12 cellular contexts compared by ENCODE assay signal in genomic region chr6:47455533-47456209, GRCh38. TPM values are rescaled to one million over a fixed set of nuclear protein-coding genes. Genes with fewer than 3 reads are reported as not detected.
DNase-seq lines count a peak whose midpoint lies in the region; ATAC-seq and TF ChIP-seq lines count a peak whose summit lies in the region.
"Had no signal": no experiment of that assay in that cellular context is flagged by ENCODE, and none has a peak within 500 bp of the region (broad histone marks: within the 10 kb centered on the region; RNA-seq: fewer than 3 reads in every experiment).

No MANE protein-coding gene starts in this region.

- 79 to 94% (median 88%) methylated on average over 4 of the region's 4 CpGs for WGBS in spleen, 5 donors
- 54% methylated on average over 4 of the region's 4 CpGs for WGBS in suprapubic skin

- H3K4me1 ChIP-seq in spleen (peaks cover 0 to 2% (median 0%) of the 10 kb centered on the region in 6 donors), suprapubic skin (peaks cover 2% of the 10 kb centered on the region)

- H3K27ac ChIP-seq in spleen (no peak overlapping the region), suprapubic skin (no peak overlapping the region)

- ATAC-seq in GM18870 (IDR thresholded peaks at IDR 0.05; ENCODE audit: unreplicated experiment) = peak; percentile 77
- peak; percentile 79 for ATAC-seq in GM21576 (IDR thresholded peaks at IDR 0.05; ENCODE audit: unreplicated experiment)
- peak; percentile 55 for ATAC-seq in HG03378 (IDR thresholded peaks at IDR 0.05; ENCODE audit: unreplicated experiment)
- peak; percentile 62 for ATAC-seq in esophagus mucosa
- ATAC-seq: sciatic nerve; stimulated activated effector memory CD8-positive, alpha-beta T cell treated with anti-CD3 and anti-CD28 coated beads, Interleukin-12 subunit alpha, Interleukin-12 subunit beta, amount 100 ng/mL, for 72 hours had no signal

- TF ChIP-seq CTCF in spleen (IDR thresholded peaks at IDR 0.05 in 8 of 11, conservative IDR thresholded peaks at IDR 0.05 in 3 of 11) (no peak), suprapubic skin (IDR thresholded peaks at IDR 0.05) (no peak)

- no peak for TF ChIP-seq POLR2A in spleen (IDR thresholded peaks at IDR 0.05)
- no peak for TF ChIP-seq POLR2A in suprapubic skin (IDR thresholded peaks at IDR 0.05)

- TF ChIP-seq EP300 in suprapubic skin (IDR thresholded peaks at IDR 0.05) = no peak

- H3K4me3 ChIP-seq in spleen = no peak overlapping the region
- no peak overlapping the region for H3K4me3 ChIP-seq in suprapubic skin
- H3K4me3 ChIP-seq: lung had no signal

- H3K27me3 ChIP-seq in spleen (replicated peaks in 1 of 7) = no peaks in the 10 kb centered on the region
- no peaks in the 10 kb centered on the region for H3K27me3 ChIP-seq in suprapubic skin

- H3K36me3 ChIP-seq in spleen (no peaks in the 10 kb centered on the region), suprapubic skin (no peaks in the 10 kb centered on the region)

- DNase-seq in kidney glomerular epithelial cell (lab: John Stamatoyannopoulos, UW) (no peak), spleen (no peak), activated gamma-delta T cell (lab: John Stamatoyannopoulos, UW) (no peak), suprapubic skin (ENCODE audit: low spot score in 2 of 2) (no peak)
- DNase-seq: activated naive CD8-positive, alpha-beta T cell treated with anti-CD3 and anti-CD28 coated beads for 36 hours had no signal

- H3K9me3 ChIP-seq in spleen (no peaks in the 10 kb centered on the region), suprapubic skin (no peaks in the 10 kb centered on the region)

- intact Hi-C loops in spleen (cut with DNase I; ENCODE audit: low total_unique reads) = no loop called here

RNA-seq across cellular contexts. Expression of gene CD2AP, which starts 21.9 kb away (rescaled TPM):
- total RNA-seq in esophagus mucosa (25.8 TPM), spleen (10 to 100 TPM; 25.3 to 41.9 (median 33.9) TPM), suprapubic skin (10 to 100 TPM; 20.4 to 41.8 (median 28.3) TPM)
- polyA plus RNA-seq in spleen = 10 to 100 TPM in 1 of 3 donors, 1 to 10 TPM in 2; 7.2 to 10.5 (median 8.4) TPM
